25 cellular contexts compared by ENCODE assay signal in the genomic region with DNA sequence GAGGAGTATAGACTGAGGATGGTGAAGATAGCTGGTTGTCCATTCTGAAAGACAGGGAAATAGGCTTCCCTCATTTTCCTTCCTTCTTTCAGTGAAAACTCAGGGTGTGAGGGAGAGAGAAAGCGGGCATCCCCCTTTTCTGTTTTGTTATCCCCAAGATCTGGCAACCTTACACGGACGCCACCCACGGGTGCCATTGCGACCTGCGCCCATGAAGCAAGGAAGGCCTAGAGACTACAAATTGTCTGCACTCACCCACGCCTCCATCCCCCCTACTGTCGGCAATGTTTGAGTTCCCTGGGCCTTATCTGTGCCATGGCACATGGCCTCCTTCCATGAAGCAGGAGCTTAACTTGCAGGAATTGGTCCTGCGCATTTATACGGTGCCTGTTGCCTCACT.
"Had no signal": no experiment of that assay in that cellular context is flagged by ENCODE, and none has a peak within 500 bp of the region (broad histone marks: within the 10 kb centered on the region; RNA-seq: fewer than 3 reads in every experiment).

No MANE protein-coding gene starts in this region.

- H3K27ac ChIP-seq: stomach, suprapubic skin, testis, thoracic aorta, thyroid gland, tibial artery, tibial nerve, upper lobe of left lung, upper lobe of right lung, uterus, vagina had no signal

- H3K27me3 ChIP-seq: stomach, suprapubic skin, testis, thyroid gland, tibial artery, tibial nerve, upper lobe of left lung, upper lobe of right lung, uterus, vagina had no signal

- FAIRE-seq: urothelium cell line had no signal

- H3K36me3 ChIP-seq: stomach, suprapubic skin, thoracic aorta, thyroid gland, tibial artery, tibial nerve, upper lobe of left lung, upper lobe of right lung, uterus, vagina had no signal

- H3K4me3 ChIP-seq: stomach, suprapubic skin, testis, thoracic aorta, thyroid gland, tibial artery, tibial nerve, upper lobe of left lung, upper lobe of right lung, uterus, vagina had no signal

- H3K9me3 ChIP-seq: stomach, suprapubic skin, testis, thoracic aorta, thyroid gland, tibial artery, tibial nerve, upper lobe of left lung, upper lobe of right lung, uterus, vagina had no signal

- H3K4me1 ChIP-seq: stomach, suprapubic skin, testis, thyroid gland, tibial artery, tibial nerve, upper lobe of left lung, upper lobe of right lung, uterus, vagina had no signal

- DNase-seq: stimulated activated CD4-positive, alpha-beta T cell treated with anti-CD3 and anti-CD28 coated beads, Interleukin-2, amount 100 ng/mL, for 48 hours; stimulated activated CD4-positive, alpha-beta T cell treated with anti-CD3 and anti-CD28 coated beads, Interleukin-4, amount 100 ng/mL, for 1 hour; stimulated activated CD4-positive, alpha-beta T cell treated with anti-CD3 and anti-CD28 coated beads, Interleukin-4, amount 100 ng/mL, for 24 hours; stimulated activated CD4-positive, alpha-beta T cell treated with anti-CD3 and anti-CD28 coated beads, Interleukin-4, amount 100 ng/mL, for 4 hours; stimulated activated CD8-positive, alpha-beta memory T cell treated with anti-CD3 and anti-CD28 coated beads, Interleukin-4, amount 100 ng/mL, for 48 hours; stimulated activated naive B cell treated with anti-CD40 and anti-IgM and Interleukin-4, amounts not matched to agents 10 μg/mL and 1 μg/mL and 100 μg/mL, for 72 hours; stimulated activated naive CD4-positive, alpha-beta T cell; stimulated activated naive CD4-positive, alpha-beta T cell treated with Interleukin-2 at 50 U/mL for 16 hours; stimulated activated naive CD8-positive, alpha-beta T cell treated with anti-CD3 and anti-CD28 coated beads, Interleukin-15, amount 100 ng/mL, for 72 hours; stimulated activated naive CD8-positive, alpha-beta T cell treated with anti-CD3 and anti-CD28 coated beads, Interleukin-15, Interleukin-2, amounts not matched to agents 100 U/mL and 50 U/mL, for 24 hours; stomach; substantia nigra; testis; thyroid gland; tibial artery; trophoblast cell; upper lobe of right lung; uterus had no signal

- ATAC-seq: stimulated activated memory B cell treated with anti-CD40 and anti-IgM and Interleukin-4, amounts not matched to agents 10 μg/mL and 1 μg/mL and 100 μg/mL, for 72 hours; stimulated activated naive B cell treated with anti-CD40 and anti-IgM and Interleukin-4, amounts not matched to agents 10 μg/mL and 1 μg/mL and 100 μg/mL, for 72 hours; stimulated activated naive CD8-positive, alpha-beta T cell treated with anti-CD3 and anti-CD28 coated beads, Interleukin-15, Interleukin-2, amounts not matched to agents 100 U/mL and 50 U/mL, for 24 hours; upper lobe of right lung had no signal
